In genomic region chr2:169641464-169641863, GRCh38 we compare ENCODE assay signal across 29 cellular contexts. TPM values are rescaled to one million over a fixed set of nuclear protein-coding genes. Genes with fewer than 3 reads are reported as not detected.
"Had no signal": no experiment of that assay in that cellular context is flagged by ENCODE, and none has a peak within 500 bp of the region (broad histone marks: within the 10 kb centered on the region; RNA-seq: fewer than 3 reads in every experiment).

No MANE protein-coding gene starts in this region.

- H3K27ac ChIP-seq: esophagus muscularis mucosa, foreskin keratinocyte, gastrocnemius medialis, heart left ventricle had no signal

- ATAC-seq: activated CD4-positive, alpha-beta T cell treated with anti-CD3 and anti-CD28 coated beads for 36 hours; activated T-cell treated with anti-CD3 and anti-CD28 coated beads, Interleukin-2, amount 50 U/mL, for 72 hours; effector memory CD8-positive, alpha-beta T cell; foreskin keratinocyte; gastrocnemius medialis; heart left ventricle; T-cell had no signal

- H3K27me3 ChIP-seq: esophagus muscularis mucosa, foreskin keratinocyte, gastrocnemius medialis, heart left ventricle had no signal

- DNase-seq: activated CD4-positive, alpha-beta memory T cell treated with anti-CD3 and anti-CD28 coated beads, Interleukin-2, amount 10 ng/mL, durations not matched to agents 7 days and 5 days; activated CD4-positive, alpha-beta T cell treated with anti-CD3 and anti-CD28 coated beads for 36 hours; activated CD4-positive, alpha-beta T cell treated with anti-CD3 and anti-CD28 coated beads, Interleukin-2, amount 10 ng/mL, durations not matched to agents 24 days and 14 days; activated CD4-positive, CD25-positive, alpha-beta regulatory T cell; activated CD4-positive, CD25-positive, alpha-beta regulatory T cell treated with anti-CD3 and anti-CD28 coated beads, Interleukin-2, amount 50 U/mL, for 72 hours; activated CD8-positive, alpha-beta memory T cell treated with anti-CD3 and anti-CD28 coated beads, Interleukin-2, amount 50 U/mL, for 48 hours; activated gamma-delta T cell treated with Interleukin-2 at 50 U/mL for 16 hours; activated naive CD4-positive, alpha-beta T cell treated with anti-CD3 and anti-CD28 coated beads, Interleukin-2, amount 50 U/mL, for 16 hours; activated naive CD4-positive, alpha-beta T cell treated with Interleukin-2 at 50 U/mL for 16 hours; activated T-cell treated with anti-CD3 and anti-CD28 coated beads for 4 hours; activated T-cell treated with anti-CD3 and anti-CD28 coated beads, Interleukin-2, amount 50 U/mL, for 24 hours; activated T-cell treated with anti-CD3 and anti-CD28 coated beads, Interleukin-2, amount 50 U/mL, for 72 hours; amniotic stem cell; anterior cingulate cortex; caudate nucleus; cortex of kidney; dermis blood vessel endothelial cell; effector CD4-positive, alpha-beta T cell; effector memory CD8-positive, alpha-beta T cell; erythroblast; foreskin keratinocyte; gastrocnemius medialis; glutamatergic neuron; heart left ventricle; T-cell; T-helper 9 cell had no signal

- H3K4me3 ChIP-seq: esophagus muscularis mucosa, gastrocnemius medialis, heart left ventricle had no signal

- H3K9me3 ChIP-seq: esophagus muscularis mucosa, gastrocnemius medialis, heart left ventricle had no signal

- H3K4me1 ChIP-seq: foreskin keratinocyte, gastrocnemius medialis, heart left ventricle had no signal

RNA-seq across cellular contexts. Expression of gene CFAP210, which starts 52.7 kb away (rescaled TPM):
- total RNA-seq: activated CD4-positive, alpha-beta memory T cell treated with anti-CD3 and anti-CD28 coated beads, Interleukin-2, amount 10 ng/mL, durations not matched to agents 7 days and 5 days; activated CD4-positive, alpha-beta T cell treated with anti-CD3 and anti-CD28 coated beads, Interleukin-2, amount 10 ng/mL, durations not matched to agents 24 days and 14 days; chondrocyte; dermis blood vessel endothelial cell; foreskin keratinocyte; gastrocnemius medialis; heart left ventricle; T-helper 2 cell treated with Interferon-gamma antibody and Interleukin-4, amounts not matched to agents 100 ng/mL and 5 ng/mL, for 36 hours had no signal
- polyA plus RNA-seq: foreskin keratinocyte had no signal
